In the genomic region with DNA sequence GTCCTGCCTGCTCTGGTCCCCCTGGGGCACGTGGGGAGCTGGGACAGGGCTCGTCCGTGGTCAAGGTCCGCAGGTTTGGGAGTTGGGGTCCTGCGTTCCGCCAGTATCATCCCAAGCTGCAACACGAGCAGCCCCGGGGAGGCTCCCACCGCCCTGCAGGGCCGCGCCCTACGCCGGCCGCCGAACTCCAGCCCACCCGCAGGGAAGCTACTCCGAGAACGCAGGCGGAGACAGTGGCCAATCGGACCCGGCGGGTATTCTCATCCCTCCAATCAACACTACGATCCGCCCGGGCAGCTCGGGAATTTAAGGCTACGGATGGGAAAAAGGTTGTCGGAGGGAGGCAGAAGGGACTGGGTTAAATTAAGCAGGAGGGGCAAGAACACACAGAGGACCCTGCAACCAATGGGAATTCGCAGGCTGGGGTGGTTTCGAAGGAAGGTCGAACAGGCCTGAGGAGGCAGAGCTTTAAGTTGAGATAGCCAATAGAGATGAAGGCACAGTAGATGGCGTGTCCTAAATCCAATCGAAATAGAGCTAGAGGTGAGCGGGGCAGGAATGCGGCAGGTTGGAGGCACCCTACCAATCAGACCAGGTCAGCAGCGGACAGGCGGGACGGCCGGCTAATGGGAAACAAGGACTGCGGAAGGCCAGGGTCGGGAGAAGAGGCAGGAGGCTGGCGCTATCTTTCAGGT, we compare ENCODE assay signal across 8 cellular contexts. TPM values are rescaled to one million over a fixed set of nuclear protein-coding genes. Genes with fewer than 3 reads are reported as not detected.
DNase-seq lines count a peak whose midpoint lies in the region; ATAC-seq, FAIRE-seq and TF ChIP-seq lines count a peak whose summit lies in the region.

No MANE protein-coding gene starts in this region.

- H3K27me3 ChIP-seq in upper lobe of right lung = no peaks in the 10 kb centered on the region

- FAIRE-seq in GM12892 (lab: Jason Lieb, UNC) = no peak

- H3K9me3 ChIP-seq in upper lobe of right lung = no peaks in the 10 kb centered on the region

- DNase-seq in GM12892 (ENCODE audit: insufficient read length) (peak; percentile 97), NCI-H1105 treated with DMSO at 0.1 percent for 48 hours (lab: John Stamatoyannopoulos, UW) (peak; percentile 100), SKM-1 (lab: John Stamatoyannopoulos, UW; ENCODE audit: unreplicated experiment) (peak; percentile 72), amniotic stem cell (lab: John Stamatoyannopoulos, UW) (peak; percentile 98), left cardiac atrium (peak; percentile 98), posterior cingulate gyrus (peak; percentile 96 to 100 (median 99)), upper lobe of right lung (peak; percentile 98)

- ATAC-seq in HG02678 (IDR thresholded peaks at IDR 0.05; ENCODE audit: unreplicated experiment) (peak; percentile 84), left cardiac atrium (peak; percentile 92 to 93), upper lobe of right lung (peak; percentile 92)

- TF ChIP-seq POLR2A in GM12892 (IDR thresholded peaks at IDR 0.05; ENCODE audit: low read depth, low read length) = no peak

- intact Hi-C loops in left cardiac atrium (cut with DNase I) = loop anchor here in 1 of 2 donors (2.0 kb wide), 1 partner anchor 16 kb away; a partner anchor contains a TSS
- intact Hi-C loops in posterior cingulate gyrus (cut with DNase I) = loop anchor here (1.0 to 10.0 kb wide), 4 partner anchors 19 to 62 kb away; a partner anchor contains a TSS
- intact Hi-C loops in upper lobe of right lung (cut with DNase I) = no loop called here

- H3K4me1 ChIP-seq in upper lobe of right lung = peaks cover 25% of the 10 kb centered on the region

- H3K27ac ChIP-seq in upper lobe of right lung = peak overlapping the region; percentile 96

- H3K36me3 ChIP-seq in upper lobe of right lung = peaks cover 14% of the 10 kb centered on the region

- peak overlapping the region; percentile 71 for H3K4me3 ChIP-seq in upper lobe of right lung

- TF ChIP-seq CTCF in upper lobe of right lung (IDR thresholded peaks at IDR 0.05) = no peak

RNA-seq across cellular contexts. Expression of a gene that starts 0.6 kb away (rescaled TPM):
- polyA plus RNA-seq in GM12892 (2012; ENCODE audit: missing spikeins) = 82.1 TPM
- 100 to 1,000 TPM; 113 to 128 TPM for total RNA-seq in left cardiac atrium
- 64.8 TPM for total RNA-seq in upper lobe of right lung

RNA-seq across cellular contexts. Expression of a gene that starts 16.1 kb away (rescaled TPM):
- polyA plus RNA-seq in GM12892 (2012; ENCODE audit: missing spikeins) = 30.2 TPM
- total RNA-seq in left cardiac atrium (100 to 1,000 TPM; 149 to 228 TPM), upper lobe of right lung (8.6 TPM)

RNA-seq across cellular contexts. Expression of a gene that starts 18.7 kb away (rescaled TPM):
- polyA plus RNA-seq in GM12892 (2012; ENCODE audit: missing spikeins) = 1,802 TPM
- total RNA-seq in left cardiac atrium (100 to 1,000 TPM; 254 to 303 TPM), upper lobe of right lung (457 TPM)

RNA-seq across cellular contexts. Expression of a gene that starts 20.5 kb away (rescaled TPM):
- 12.7 TPM for polyA plus RNA-seq in GM12892 (2012; ENCODE audit: missing spikeins)
- 10 to 100 TPM; 35.5 to 46.1 TPM for total RNA-seq in left cardiac atrium
- 55.8 TPM for total RNA-seq in upper lobe of right lung

RNA-seq across cellular contexts. Expression of a gene that starts 26.9 kb away (rescaled TPM):
- polyA plus RNA-seq in GM12892 (2012; ENCODE audit: missing spikeins) = 108 TPM
- 10 to 100 TPM; 76.2 to 95.6 TPM for total RNA-seq in left cardiac atrium
- 92.9 TPM for total RNA-seq in upper lobe of right lung

Comparison
In these comparisons a context has a peak if more than half of its experiments do, and no peak if none do; other contexts are left out.
1. Peak in every context shown above with its lines: DNase-seq, ATAC-seq, H3K4me3 ChIP-seq and H3K27ac ChIP-seq.
2. RNA of a gene that starts 16.1 kb away (total RNA-seq): 149 to 228 TPM in left cardiac atrium; 8.6 TPM in upper lobe of right lung (single experiment); every median in the first group is over 10 times any median in the second.